Comparison of ENCODE assay signal across 1 cellular context in the genomic region with DNA sequence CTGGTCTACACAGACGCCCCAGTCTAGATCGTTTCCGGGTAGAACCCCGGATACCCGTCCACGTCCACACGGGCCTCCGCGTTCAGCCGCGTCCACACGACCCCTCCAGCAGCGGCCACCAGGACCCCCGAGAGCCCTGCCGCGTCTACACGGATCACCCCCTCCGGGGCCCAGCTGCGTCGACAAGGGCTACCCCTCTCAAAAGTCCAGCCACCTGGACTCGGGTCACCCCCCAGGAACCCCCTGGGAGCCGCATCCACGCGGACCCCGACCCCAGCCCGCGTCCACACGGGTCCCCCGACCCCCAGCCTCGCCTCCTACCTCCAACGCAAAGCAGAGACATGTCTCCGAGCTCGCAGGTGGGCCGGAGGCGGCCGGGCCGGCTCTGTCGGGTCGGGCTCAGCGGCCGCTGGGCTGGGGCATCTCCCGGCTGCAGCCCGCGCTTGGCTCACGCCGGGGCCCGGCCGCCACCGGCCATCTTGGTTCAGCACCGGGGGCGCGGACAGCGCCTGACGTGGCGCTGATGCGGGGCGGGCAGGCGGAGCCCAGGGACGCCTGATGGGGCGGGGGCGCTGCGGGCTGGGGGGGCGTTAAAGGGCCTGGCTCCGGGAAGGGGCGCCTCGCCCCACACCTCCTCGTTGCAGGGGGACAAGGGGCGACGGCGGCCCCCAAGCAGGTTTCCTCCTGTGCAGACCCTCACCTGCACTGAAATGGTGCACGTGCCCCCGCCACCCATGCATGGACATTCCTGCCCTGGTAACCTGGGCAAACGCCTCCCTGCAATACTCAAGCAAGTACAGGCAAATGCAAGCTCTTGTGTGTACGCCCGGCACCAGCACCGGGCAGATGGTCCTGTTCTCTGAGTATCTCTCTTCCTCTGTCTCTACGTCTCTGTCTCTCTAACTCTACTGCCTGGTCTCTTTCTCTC.
A peak's percentile ranks its signal among the peaks of the same experiment; 100 is the strongest.
TF ChIP-seq lines count a peak whose summit lies in the region.

UNC13A (minus strand) TSS at position 498 of the 928 bp plus-strand sequence; CDS start at position 343, 155 bp downstream.

TF ChIP-seq in HepG2, 621 proteins besides CTCF, POLR2A, EP300 and RAD21 (continued from another document and continues in another):
- TF ChIP-seq, protein P1, sequence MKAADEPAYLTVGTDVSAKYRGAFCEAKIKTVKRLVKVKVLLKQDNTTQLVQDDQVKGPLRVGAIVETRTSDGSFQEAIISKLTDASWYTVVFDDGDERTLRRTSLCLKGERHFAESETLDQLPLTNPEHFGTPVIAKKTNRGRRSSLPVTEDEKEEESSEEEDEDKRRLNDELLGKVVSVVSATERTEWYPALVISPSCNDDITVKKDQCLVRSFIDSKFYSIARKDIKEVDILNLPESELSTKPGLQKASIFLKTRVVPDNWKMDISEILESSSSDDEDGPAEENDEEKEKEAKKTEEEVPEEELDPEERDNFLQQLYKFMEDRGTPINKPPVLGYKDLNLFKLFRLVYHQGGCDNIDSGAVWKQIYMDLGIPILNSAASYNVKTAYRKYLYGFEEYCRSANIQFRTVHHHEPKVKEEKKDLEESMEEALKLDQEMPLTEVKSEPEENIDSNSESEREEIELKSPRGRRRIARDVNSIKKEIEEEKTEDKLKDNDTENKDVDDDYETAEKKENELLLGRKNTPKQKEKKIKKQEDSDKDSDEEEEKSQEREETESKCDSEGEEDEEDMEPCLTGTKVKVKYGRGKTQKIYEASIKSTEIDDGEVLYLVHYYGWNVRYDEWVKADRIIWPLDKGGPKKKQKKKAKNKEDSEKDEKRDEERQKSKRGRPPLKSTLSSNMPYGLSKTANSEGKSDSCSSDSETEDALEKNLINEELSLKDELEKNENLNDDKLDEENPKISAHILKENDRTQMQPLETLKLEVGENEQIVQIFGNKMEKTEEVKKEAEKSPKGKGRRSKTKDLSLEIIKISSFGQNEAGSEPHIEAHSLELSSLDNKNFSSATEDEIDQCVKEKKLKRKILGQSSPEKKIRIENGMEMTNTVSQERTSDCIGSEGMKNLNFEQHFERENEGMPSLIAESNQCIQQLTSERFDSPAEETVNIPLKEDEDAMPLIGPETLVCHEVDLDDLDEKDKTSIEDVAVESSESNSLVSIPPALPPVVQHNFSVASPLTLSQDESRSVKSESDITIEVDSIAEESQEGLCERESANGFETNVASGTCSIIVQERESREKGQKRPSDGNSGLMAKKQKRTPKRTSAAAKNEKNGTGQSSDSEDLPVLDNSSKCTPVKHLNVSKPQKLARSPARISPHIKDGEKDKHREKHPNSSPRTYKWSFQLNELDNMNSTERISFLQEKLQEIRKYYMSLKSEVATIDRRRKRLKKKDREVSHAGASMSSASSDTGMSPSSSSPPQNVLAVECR (CRISPR knock-in tag; IDR thresholded peaks at IDR 0.05; ENCODE audit: borderline replicate concordance) = peak; percentile 50; the same call in 1 of the 2 replicates
- TF ChIP-seq, protein P2, sequence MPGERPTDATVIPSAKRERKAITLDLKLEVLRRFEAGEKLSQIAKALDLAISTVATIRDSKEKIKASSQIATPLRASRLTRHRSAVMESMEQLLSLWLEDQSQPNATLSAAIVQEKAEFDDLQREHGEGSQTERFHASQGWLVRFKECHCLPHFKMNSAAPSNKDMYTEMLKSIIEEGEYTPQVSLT (CRISPR knock-in tag; IDR thresholded peaks at IDR 0.05; ENCODE audit: borderline replicate concordance, low read depth) = no peak
- TF ChIP-seq XBP1 (CRISPR knock-in tag; IDR thresholded peaks at IDR 0.05) (no peak), ZNF329 (CRISPR knock-in tag; IDR thresholded peaks at IDR 0.05; ENCODE audit: low read depth) (no peak), SAFB2 (CRISPR knock-in tag; IDR thresholded peaks at IDR 0.05; ENCODE audit: borderline replicate concordance, low read depth) (no peak), ZC3H13 (CRISPR knock-in tag; IDR thresholded peaks at IDR 0.05) (no peak), STAT6 (CRISPR knock-in tag; IDR thresholded peaks at IDR 0.05; ENCODE audit: borderline replicate concordance) (no peak), ONECUT2 (CRISPR knock-in tag; IDR thresholded peaks at IDR 0.05) (no peak), DNMT3B (CRISPR knock-in tag; conservative IDR thresholded peaks at IDR 0.05) (no peak), NFATC3 (CRISPR knock-in tag; IDR thresholded peaks at IDR 0.05) (no peak), KLF15 (CRISPR knock-in tag; IDR thresholded peaks at IDR 0.05; ENCODE audit: borderline replicate concordance) (no peak), EZH2 (conservative IDR thresholded peaks at IDR 0.05; ENCODE audit: low read depth, low read length) (no peak), AHR (CRISPR knock-in tag; IDR thresholded peaks at IDR 0.05) (no peak), MXI1 (IDR thresholded peaks at IDR 0.05; ENCODE audit: borderline replicate concordance, low read depth, low read length) (peak; percentile 43; the same call in 1 of the 3 replicates), SIN3B (IDR thresholded peaks at IDR 0.05; ENCODE audit: low read length) (no peak), ZNF850 (CRISPR knock-in tag; conservative IDR thresholded peaks at IDR 0.05) (no peak), ZNF446 (CRISPR knock-in tag; IDR thresholded peaks at IDR 0.05) (no peak), ZNF496 (CRISPR knock-in tag; IDR thresholded peaks at IDR 0.05; ENCODE audit: insufficient replicate concordance) (no peak), ZNF441 (CRISPR knock-in tag; IDR thresholded peaks at IDR 0.05; ENCODE audit: borderline replicate concordance) (peak; percentile 67; the same call in 1 of the 2 replicates), ZNF225 (CRISPR knock-in tag; IDR thresholded peaks at IDR 0.05) (no peak), ZNF34 (CRISPR knock-in tag; IDR thresholded peaks at IDR 0.05; ENCODE audit: borderline replicate concordance) (no peak), ZBTB3 (CRISPR knock-in tag; IDR thresholded peaks at IDR 0.05; ENCODE audit: borderline replicate concordance, low read depth) (no peak), E2F2 (CRISPR knock-in tag; IDR thresholded peaks at IDR 0.05; ENCODE audit: borderline replicate concordance) (no peak), ZNF232 (CRISPR knock-in tag; IDR thresholded peaks at IDR 0.05; ENCODE audit: borderline replicate concordance) (0 out of 2 replicates have a peak, but pooled peaks have one; percentile 62), DPF2 (CRISPR knock-in tag; IDR thresholded peaks at IDR 0.05; ENCODE audit: borderline replicate concordance, low read depth) (no peak), PLSCR1 (CRISPR knock-in tag; IDR thresholded peaks at IDR 0.05; ENCODE audit: borderline replicate concordance) (no peak), SP4 (CRISPR knock-in tag; IDR thresholded peaks at IDR 0.05) (0 out of 2 replicates have a peak, but pooled peaks have one; percentile 23), MBD4 (IDR thresholded peaks at IDR 0.05; ENCODE audit: borderline replicate concordance, low read length) (no peak), FOXA3 (CRISPR knock-in tag; IDR thresholded peaks at IDR 0.05) (no peak), TOPORS (CRISPR knock-in tag; IDR thresholded peaks at IDR 0.05) (no peak), CBX1 (IDR thresholded peaks at IDR 0.05; ENCODE audit: low read depth) (no peak)
- TF ChIP-seq, protein P3, sequence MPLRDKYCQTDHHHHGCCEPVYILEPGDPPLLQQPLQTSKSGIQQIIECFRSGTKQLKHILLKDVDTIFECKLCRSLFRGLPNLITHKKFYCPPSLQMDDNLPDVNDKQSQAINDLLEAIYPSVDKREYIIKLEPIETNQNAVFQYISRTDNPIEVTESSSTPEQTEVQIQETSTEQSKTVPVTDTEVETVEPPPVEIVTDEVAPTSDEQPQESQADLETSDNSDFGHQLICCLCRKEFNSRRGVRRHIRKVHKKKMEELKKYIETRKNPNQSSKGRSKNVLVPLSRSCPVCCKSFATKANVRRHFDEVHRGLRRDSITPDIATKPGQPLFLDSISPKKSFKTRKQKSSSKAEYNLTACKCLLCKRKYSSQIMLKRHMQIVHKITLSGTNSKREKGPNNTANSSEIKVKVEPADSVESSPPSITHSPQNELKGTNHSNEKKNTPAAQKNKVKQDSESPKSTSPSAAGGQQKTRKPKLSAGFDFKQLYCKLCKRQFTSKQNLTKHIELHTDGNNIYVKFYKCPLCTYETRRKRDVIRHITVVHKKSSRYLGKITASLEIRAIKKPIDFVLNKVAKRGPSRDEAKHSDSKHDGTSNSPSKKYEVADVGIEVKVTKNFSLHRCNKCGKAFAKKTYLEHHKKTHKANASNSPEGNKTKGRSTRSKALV (CRISPR knock-in tag; IDR thresholded peaks at IDR 0.05) = no peak
- TF ChIP-seq, protein P4, sequence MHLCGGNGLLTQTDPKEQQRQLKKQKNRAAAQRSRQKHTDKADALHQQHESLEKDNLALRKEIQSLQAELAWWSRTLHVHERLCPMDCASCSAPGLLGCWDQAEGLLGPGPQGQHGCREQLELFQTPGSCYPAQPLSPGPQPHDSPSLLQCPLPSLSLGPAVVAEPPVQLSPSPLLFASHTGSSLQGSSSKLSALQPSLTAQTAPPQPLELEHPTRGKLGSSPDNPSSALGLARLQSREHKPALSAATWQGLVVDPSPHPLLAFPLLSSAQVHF (CRISPR knock-in tag; IDR thresholded peaks at IDR 0.05) = no peak
- TF ChIP-seq, protein P5, sequence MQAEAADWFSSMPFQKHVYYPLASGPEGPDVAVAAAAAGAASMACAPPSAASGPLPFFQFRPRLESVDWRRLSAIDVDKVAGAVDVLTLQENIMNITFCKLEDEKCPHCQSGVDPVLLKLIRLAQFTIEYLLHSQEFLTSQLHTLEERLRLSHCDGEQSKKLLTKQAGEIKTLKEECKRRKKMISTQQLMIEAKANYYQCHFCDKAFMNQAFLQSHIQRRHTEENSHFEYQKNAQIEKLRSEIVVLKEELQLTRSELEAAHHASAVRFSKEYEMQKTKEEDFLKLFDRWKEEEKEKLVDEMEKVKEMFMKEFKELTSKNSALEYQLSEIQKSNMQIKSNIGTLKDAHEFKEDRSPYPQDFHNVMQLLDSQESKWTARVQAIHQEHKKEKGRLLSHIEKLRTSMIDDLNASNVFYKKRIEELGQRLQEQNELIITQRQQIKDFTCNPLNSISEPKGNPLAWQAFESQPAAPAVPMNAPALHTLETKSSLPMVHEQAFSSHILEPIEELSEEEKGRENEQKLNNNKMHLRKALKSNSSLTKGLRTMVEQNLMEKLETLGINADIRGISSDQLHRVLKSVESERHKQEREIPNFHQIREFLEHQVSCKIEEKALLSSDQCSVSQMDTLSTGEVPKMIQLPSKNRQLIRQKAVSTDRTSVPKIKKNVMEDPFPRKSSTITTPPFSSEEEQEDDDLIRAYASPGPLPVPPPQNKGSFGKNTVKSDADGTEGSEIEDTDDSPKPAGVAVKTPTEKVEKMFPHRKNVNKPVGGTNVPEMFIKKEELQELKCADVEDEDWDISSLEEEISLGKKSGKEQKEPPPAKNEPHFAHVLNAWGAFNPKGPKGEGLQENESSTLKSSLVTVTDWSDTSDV (CRISPR knock-in tag; IDR thresholded peaks at IDR 0.05) = no peak
- TF ChIP-seq, protein P6, sequence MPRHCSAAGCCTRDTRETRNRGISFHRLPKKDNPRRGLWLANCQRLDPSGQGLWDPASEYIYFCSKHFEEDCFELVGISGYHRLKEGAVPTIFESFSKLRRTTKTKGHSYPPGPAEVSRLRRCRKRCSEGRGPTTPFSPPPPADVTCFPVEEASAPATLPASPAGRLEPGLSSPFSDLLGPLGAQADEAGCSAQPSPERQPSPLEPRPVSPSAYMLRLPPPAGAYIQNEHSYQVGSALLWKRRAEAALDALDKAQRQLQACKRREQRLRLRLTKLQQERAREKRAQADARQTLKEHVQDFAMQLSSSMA (CRISPR knock-in tag; IDR thresholded peaks at IDR 0.05) = no peak
- TF ChIP-seq, protein P7, sequence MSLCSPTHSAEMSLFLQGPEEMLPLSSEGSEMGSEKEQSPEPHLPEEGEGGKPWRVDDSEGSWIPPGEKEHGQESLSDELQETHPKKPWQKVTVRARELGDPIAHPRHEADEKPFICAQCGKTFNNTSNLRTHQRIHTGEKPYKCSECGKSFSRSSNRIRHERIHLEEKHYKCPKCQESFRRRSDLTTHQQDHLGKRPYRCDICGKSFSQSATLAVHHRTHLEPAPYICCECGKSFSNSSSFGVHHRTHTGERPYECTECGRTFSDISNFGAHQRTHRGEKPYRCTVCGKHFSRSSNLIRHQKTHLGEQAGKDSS (CRISPR knock-in tag; IDR thresholded peaks at IDR 0.05; ENCODE audit: borderline replicate concordance, low read depth) = no peak
- TF ChIP-seq, protein P8, sequence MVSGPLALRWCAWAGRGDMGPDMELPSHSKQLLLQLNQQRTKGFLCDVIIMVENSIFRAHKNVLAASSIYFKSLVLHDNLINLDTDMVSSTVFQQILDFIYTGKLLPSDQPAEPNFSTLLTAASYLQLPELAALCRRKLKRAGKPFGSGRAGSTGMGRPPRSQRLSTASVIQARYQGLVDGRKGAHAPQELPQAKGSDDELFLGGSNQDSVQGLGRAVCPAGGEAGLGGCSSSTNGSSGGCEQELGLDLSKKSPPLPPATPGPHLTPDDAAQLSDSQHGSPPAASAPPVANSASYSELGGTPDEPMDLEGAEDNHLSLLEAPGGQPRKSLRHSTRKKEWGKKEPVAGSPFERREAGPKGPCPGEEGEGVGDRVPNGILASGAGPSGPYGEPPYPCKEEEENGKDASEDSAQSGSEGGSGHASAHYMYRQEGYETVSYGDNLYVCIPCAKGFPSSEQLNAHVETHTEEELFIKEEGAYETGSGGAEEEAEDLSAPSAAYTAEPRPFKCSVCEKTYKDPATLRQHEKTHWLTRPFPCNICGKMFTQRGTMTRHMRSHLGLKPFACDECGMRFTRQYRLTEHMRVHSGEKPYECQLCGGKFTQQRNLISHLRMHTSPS (CRISPR knock-in tag; IDR thresholded peaks at IDR 0.05; ENCODE audit: low read depth) = no peak
